Comparison of ENCODE assay signal across 8 cellular contexts in genomic region chr21:14028619-14029018, GRCh38.
A peak's percentile ranks its signal among the peaks of the same experiment; 100 is the strongest.
DNase-seq lines count a peak whose midpoint lies in the region; ATAC-seq and TF ChIP-seq lines count a peak whose summit lies in the region.
"Not testable (repeated sequence)": the region's sequence is repeated elsewhere in the genome, so short reads cannot be mapped to it uniquely, and the experiment has no call there.

No MANE protein-coding gene starts in this region.

- not testable (repeated sequence) for H3K27me3 Mint-ChIP-seq in IgD-negative memory B cell; activated T-cell treated with anti-CD3 and anti-CD28 coated beads, Interleukin-2, amount 50 U/mL, for 72 hours (ENCODE audit: low read depth); immature natural killer cell (ENCODE audit: low read depth in 3 of 3); neural crest cell (ENCODE audit: low read depth); type B pancreatic cell

- TF ChIP-seq CTCF in cardiac fibroblast (IDR thresholded peaks at IDR 0.05; ENCODE audit: low read depth, low read length); neural crest cell (conservative IDR thresholded peaks at IDR 0.05); type B pancreatic cell (conservative IDR thresholded peaks at IDR 0.05): not testable (repeated sequence)

- H3K36me3 ChIP-seq in SK-N-MC (ENCODE audit: insufficient read depth, low read length) = not testable (repeated sequence)

- peak; percentile 10 for DNase-seq in EL
- DNase-seq in SK-N-MC (ENCODE audit: low read depth, low spot score) = peak; percentile 3
- not testable (repeated sequence) for DNase-seq in activated T-cell treated with anti-CD3 and anti-CD28 coated beads, Interleukin-2, amount 50 U/mL, for 72 hours; immature natural killer cell; neural crest cell (ENCODE audit: low read depth, low spot score); type B pancreatic cell (ENCODE audit: extremely low spot score, unreplicated experiment)
- peak; percentile 5 to 42 for DNase-seq in cardiac fibroblast (ENCODE audit: low read depth in 2 of 2)

- H3K4me3 ChIP-seq in SK-N-MC = peak overlapping the region; percentile 81
- H3K4me3 ChIP-seq in cardiac fibroblast (replicated peaks in 1 of 2; ENCODE audit: low read depth in 2 of 2, low read length in 2 of 2) = not testable (repeated sequence)

- H3K36me3 Mint-ChIP-seq in IgD-negative memory B cell; activated T-cell treated with anti-CD3 and anti-CD28 coated beads, Interleukin-2, amount 50 U/mL, for 72 hours (ENCODE audit: insufficient read depth in 2 of 2); immature natural killer cell; neural crest cell (ENCODE audit: low read depth); type B pancreatic cell: not testable (repeated sequence)

- H3K9ac ChIP-seq in SK-N-MC (ENCODE audit: insufficient read length) = peak overlapping the region; percentile 14

- not testable (repeated sequence) for ATAC-seq in activated T-cell treated with anti-CD3 and anti-CD28 coated beads, Interleukin-2, amount 50 U/mL, for 72 hours (replicated peaks in 1 of 2)

- not testable (repeated sequence) for H3K9me3 Mint-ChIP-seq in IgD-negative memory B cell; activated T-cell treated with anti-CD3 and anti-CD28 coated beads, Interleukin-2, amount 50 U/mL, for 72 hours; immature natural killer cell; neural crest cell; type B pancreatic cell

- H3K9me3 ChIP-seq in SK-N-MC (ENCODE audit: low read depth, low read length) = not testable (repeated sequence)

- peak overlapping the region in 3 of 4 donors; percentile 12 to 96 (median 58) for H3K4me3 Mint-ChIP-seq in IgD-negative memory B cell
- H3K4me3 Mint-ChIP-seq in activated T-cell treated with anti-CD3 and anti-CD28 coated beads, Interleukin-2, amount 50 U/mL, for 72 hours = peak overlapping the region; percentile 88 to 97
- peak overlapping the region in 4 of 5 donors; percentile 2 to 65 (median 14) for H3K4me3 Mint-ChIP-seq in immature natural killer cell
- H3K4me3 Mint-ChIP-seq in neural crest cell = peak overlapping the region; percentile 96
- H3K4me3 Mint-ChIP-seq in type B pancreatic cell = peak overlapping the region; percentile 93

- not testable (repeated sequence) for H3K4me1 Mint-ChIP-seq in IgD-negative memory B cell; type B pancreatic cell (ENCODE audit: unreplicated experiment)
- peaks cover 19% of the 10 kb centered on the region for H3K4me1 Mint-ChIP-seq in activated T-cell treated with anti-CD3 and anti-CD28 coated beads, Interleukin-2, amount 50 U/mL, for 72 hours (ENCODE audit: low read depth)
- H3K4me1 Mint-ChIP-seq in immature natural killer cell (peaks cover 14 to 26% of the 10 kb centered on the region in 2 donors), neural crest cell (peaks cover 14% of the 10 kb centered on the region)

- H3K27ac Mint-ChIP-seq in IgD-negative memory B cell (peak overlapping the region in 1 of 3 donors; percentile 57), immature natural killer cell (peak overlapping the region in 1 of 6 donors; percentile 3)
- H3K27ac Mint-ChIP-seq in activated T-cell treated with anti-CD3 and anti-CD28 coated beads, Interleukin-2, amount 50 U/mL, for 72 hours; neural crest cell (ENCODE audit: unreplicated experiment); type B pancreatic cell: not testable (repeated sequence)

- not testable (repeated sequence) for H3K27ac ChIP-seq in SK-N-MC

Comparison
In these comparisons a context has a peak if more than half of its experiments do, and no peak if none do; other contexts are left out.
1. H3K4me3 Mint-ChIP-seq: peak in every context shown above with its lines; median percentile 96 in neural crest cell; 93 in type B pancreatic cell; 92 in activated T-cell treated with anti-CD3 and anti-CD28 coated beads, Interleukin-2, amount 50 U/mL, for 72 hours; 58 in IgD-negative memory B cell; 14 in immature natural killer cell.